ENCODE assay signal across 1 cellular context in genomic region chr18:21972281-21972680, GRCh38.
TF ChIP-seq lines count a peak whose summit lies in the region.

No MANE protein-coding gene starts in this region.

TF ChIP-seq in HepG2, 621 proteins besides CTCF, POLR2A, EP300 and RAD21 (continued from another document):
- TF ChIP-seq, protein P1, sequence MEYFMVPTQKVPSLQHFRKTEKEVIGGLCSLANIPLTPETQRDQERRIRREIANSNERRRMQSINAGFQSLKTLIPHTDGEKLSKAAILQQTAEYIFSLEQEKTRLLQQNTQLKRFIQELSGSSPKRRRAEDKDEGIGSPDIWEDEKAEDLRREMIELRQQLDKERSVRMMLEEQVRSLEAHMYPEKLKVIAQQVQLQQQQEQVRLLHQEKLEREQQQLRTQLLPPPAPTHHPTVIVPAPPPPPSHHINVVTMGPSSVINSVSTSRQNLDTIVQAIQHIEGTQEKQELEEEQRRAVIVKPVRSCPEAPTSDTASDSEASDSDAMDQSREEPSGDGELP (IDR thresholded peaks at IDR 0.05; ENCODE audit: borderline replicate concordance, low read depth): no peak
- TF ChIP-seq CEBPG (CRISPR knock-in tag; IDR thresholded peaks at IDR 0.05): no peak
- TF ChIP-seq, protein P2, sequence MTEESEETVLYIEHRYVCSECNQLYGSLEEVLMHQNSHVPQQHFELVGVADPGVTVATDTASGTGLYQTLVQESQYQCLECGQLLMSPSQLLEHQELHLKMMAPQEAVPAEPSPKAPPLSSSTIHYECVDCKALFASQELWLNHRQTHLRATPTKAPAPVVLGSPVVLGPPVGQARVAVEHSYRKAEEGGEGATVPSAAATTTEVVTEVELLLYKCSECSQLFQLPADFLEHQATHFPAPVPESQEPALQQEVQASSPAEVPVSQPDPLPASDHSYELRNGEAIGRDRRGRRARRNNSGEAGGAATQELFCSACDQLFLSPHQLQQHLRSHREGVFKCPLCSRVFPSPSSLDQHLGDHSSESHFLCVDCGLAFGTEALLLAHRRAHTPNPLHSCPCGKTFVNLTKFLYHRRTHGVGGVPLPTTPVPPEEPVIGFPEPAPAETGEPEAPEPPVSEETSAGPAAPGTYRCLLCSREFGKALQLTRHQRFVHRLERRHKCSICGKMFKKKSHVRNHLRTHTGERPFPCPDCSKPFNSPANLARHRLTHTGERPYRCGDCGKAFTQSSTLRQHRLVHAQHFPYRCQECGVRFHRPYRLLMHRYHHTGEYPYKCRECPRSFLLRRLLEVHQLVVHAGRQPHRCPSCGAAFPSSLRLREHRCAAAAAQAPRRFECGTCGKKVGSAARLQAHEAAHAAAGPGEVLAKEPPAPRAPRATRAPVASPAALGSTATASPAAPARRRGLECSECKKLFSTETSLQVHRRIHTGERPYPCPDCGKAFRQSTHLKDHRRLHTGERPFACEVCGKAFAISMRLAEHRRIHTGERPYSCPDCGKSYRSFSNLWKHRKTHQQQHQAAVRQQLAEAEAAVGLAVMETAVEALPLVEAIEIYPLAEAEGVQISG (CRISPR knock-in tag; IDR thresholded peaks at IDR 0.05): no peak
- no peak for TF ChIP-seq ZMYM2 (CRISPR knock-in tag; IDR thresholded peaks at IDR 0.05)
- no peak for TF ChIP-seq FOXA3 (CRISPR knock-in tag; IDR thresholded peaks at IDR 0.05)
- TF ChIP-seq, protein P3, sequence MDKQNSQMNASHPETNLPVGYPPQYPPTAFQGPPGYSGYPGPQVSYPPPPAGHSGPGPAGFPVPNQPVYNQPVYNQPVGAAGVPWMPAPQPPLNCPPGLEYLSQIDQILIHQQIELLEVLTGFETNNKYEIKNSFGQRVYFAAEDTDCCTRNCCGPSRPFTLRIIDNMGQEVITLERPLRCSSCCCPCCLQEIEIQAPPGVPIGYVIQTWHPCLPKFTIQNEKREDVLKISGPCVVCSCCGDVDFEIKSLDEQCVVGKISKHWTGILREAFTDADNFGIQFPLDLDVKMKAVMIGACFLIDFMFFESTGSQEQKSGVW (CRISPR knock-in tag; IDR thresholded peaks at IDR 0.05; ENCODE audit: borderline replicate concordance): no peak
- no peak for TF ChIP-seq KDM1A (CRISPR knock-in tag; IDR thresholded peaks at IDR 0.05)
